3 cellular contexts compared by ENCODE assay signal in genomic region chr6:371851-372250, GRCh38. TPM values are rescaled to one million over a fixed set of nuclear protein-coding genes. Genes with fewer than 3 reads are reported as not detected.
"Had no signal": no experiment of that assay in that cellular context is flagged by ENCODE, and none has a peak within 500 bp of the region (broad histone marks: within the 10 kb centered on the region; RNA-seq: fewer than 3 reads in every experiment).

No MANE protein-coding gene starts in this region.

RNA-seq across cellular contexts. Expression of gene IRF4, which starts 19.7 kb away (rescaled TPM):
- total RNA-seq: LHCN-M2, MCF 10A, SJCRH30 had no signal
